Comparison of ENCODE assay signal across 1 cellular context in genomic region chr13:91627952-91628739, GRCh38.
A peak's percentile ranks its signal among the peaks of the same experiment; 100 is the strongest.
TF ChIP-seq lines count a peak whose summit lies in the region.

No MANE protein-coding gene starts in this region.

TF ChIP-seq in K562, 482 proteins besides CTCF, POLR2A, EP300 and RAD21 (continued from another document):
- TF ChIP-seq DEAF1 (CRISPR knock-in tag; IDR thresholded peaks at IDR 0.05) (0 out of 2 replicates have a peak, but pooled peaks have one; percentile 9), IRF1 (CRISPR knock-in tag; IDR thresholded peaks at IDR 0.05; ENCODE audit: borderline replicate concordance) (no peak)
TF ChIP-seq in K562: peak in this region for 5.
